Comparison of ENCODE assay signal across 8 cellular contexts in the genomic region with DNA sequence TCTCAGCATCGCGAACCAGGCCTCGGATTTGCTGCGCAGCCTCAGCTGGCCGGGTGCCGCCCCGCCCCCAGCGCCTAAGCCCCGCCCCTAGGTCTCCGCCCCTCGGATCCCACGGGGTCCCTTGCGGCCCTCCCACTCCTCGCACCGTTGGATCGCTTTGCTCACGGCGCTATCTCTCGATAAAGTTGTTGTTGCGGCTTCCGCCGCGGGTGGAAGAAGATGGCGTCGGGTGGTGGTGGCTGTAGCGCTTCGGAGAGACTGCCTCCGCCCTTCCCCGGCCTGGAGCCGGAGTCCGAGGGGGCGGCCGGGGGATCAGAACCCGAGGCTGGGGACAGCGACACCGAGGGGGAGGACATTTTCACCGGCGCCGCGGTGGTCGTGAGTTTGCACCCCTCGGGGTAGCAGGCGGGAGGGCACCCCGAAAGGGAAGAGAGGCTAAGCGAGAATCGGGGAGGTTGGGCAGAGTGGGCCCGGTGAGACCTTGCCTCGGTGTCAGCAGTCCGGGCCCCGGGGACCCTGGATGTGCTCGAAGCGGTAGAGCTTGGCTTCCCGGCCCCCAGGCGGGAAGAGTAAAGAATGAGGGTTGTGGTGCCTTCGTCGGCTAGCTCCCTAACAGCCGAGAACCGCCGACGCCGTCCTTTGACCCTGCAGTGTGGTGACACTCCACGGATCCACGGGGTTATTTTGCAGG. TPM values are rescaled to one million over a fixed set of nuclear protein-coding genes. Genes with fewer than 3 reads are reported as not detected.
DNase-seq lines count a peak whose midpoint lies in the region; ATAC-seq and TF ChIP-seq lines count a peak whose summit lies in the region.

Gene SNX1, plus strand, starts transcription at position 188 of the 691 bp plus-strand sequence. Its CDS starts 32 bp downstream, at position 220.

- H3K27ac ChIP-seq in OCI-LY7 (ENCODE audit: low read depth, low read length, poor library complexity, severe bottlenecking) (peak within 1 kb of the TSS; percentile 75), mesodermal cell (ENCODE audit: low read depth, low read length, severe bottlenecking) (peak within 1 kb of the TSS; percentile 42)

- TSS peak; percentile 53 for BruUV-seq in OCI-LY7 (replicated peaks; lab: Mats Ljungman, UMichigan)

- H3K27ac Mint-ChIP-seq in IgD-negative memory B cell: peak within 1 kb of the TSS; percentile 88 to 99 (median 99)

- H3K4me1 Mint-ChIP-seq in IgD-negative memory B cell: peaks cover 51 to 65% (median 55%) of the 10 kb centered on the region in 3 donors

- H3K4me3 Mint-ChIP-seq in IgD-negative memory B cell: peak within 1 kb of the TSS; percentile 88 to 100 (median 98)

- no peak for TF ChIP-seq CTCF in OCI-LY7 (conservative IDR thresholded peaks at IDR 0.05; ENCODE audit: low read length)

- no peaks in the 10 kb centered on the region for H3K27me3 Mint-ChIP-seq in IgD-negative memory B cell

- H3K36me3 ChIP-seq in OCI-LY7 (ENCODE audit: insufficient read depth, low read length): peaks cover 15% of the 10 kb centered on the region
- H3K36me3 ChIP-seq in mesodermal cell (ENCODE audit: control insufficient read depth, insufficient read depth, low read length): no peaks in the 10 kb centered on the region

- in situ Hi-C loops in endometrial microvascular endothelial cells (cut with HindIII; ENCODE audit: inconsistent ontology term, low pct_unique_long_range_greater_than_20kb, low sequenced_read_pairs): no loop called here

- peaks cover 30% of the 10 kb centered on the region for H4K20me1 ChIP-seq in OCI-LY7 (ENCODE audit: insufficient read depth, low read length)

- no peaks in the 10 kb centered on the region for H3K9me3 Mint-ChIP-seq in IgD-negative memory B cell

- peaks cover 86% of the 10 kb centered on the region for H3K79me2 ChIP-seq in OCI-LY7 (ENCODE audit: insufficient read depth, low read depth, low read length)

- H3K4me1 ChIP-seq in OCI-LY7 (ENCODE audit: insufficient read depth, low read length, poor library complexity, severe bottlenecking): peaks cover 49% of the 10 kb centered on the region
- H3K4me1 ChIP-seq in mesodermal cell (ENCODE audit: control insufficient read depth, insufficient read depth, low read length, poor library complexity, severe bottlenecking): peaks cover 4% of the 10 kb centered on the region

- H3K4me2 ChIP-seq in OCI-LY7 (ENCODE audit: low read length): peak within 1 kb of the TSS; percentile 82

- no peaks in the 10 kb centered on the region for H3K9me3 ChIP-seq in OCI-LY7 (ENCODE audit: low read length)
- no peaks in the 10 kb centered on the region for H3K9me3 ChIP-seq in mesodermal cell (ENCODE audit: control insufficient read depth, low read length)

- no peaks in the 10 kb centered on the region for H3K36me3 Mint-ChIP-seq in IgD-negative memory B cell

- H3K4me3 ChIP-seq in OCI-LY7 (ENCODE audit: low read depth, low read length, poor library complexity, severe bottlenecking) (peak within 1 kb of the TSS; percentile 85), mesodermal cell (ENCODE audit: extremely low read depth, insufficient read depth, low read length, poor library complexity, severe bottlenecking) (peak within 1 kb of the TSS; percentile 73)

- intact Hi-C loops in OCI-LY7 (cut with micrococcal nuclease; ENCODE audit: unreplicated experiment): loop anchor here (10.0 kb wide), 1 partner anchor 621 kb away; no protein-coding TSS in a partner anchor

- ATAC-seq in GM21423 (IDR thresholded peaks at IDR 0.05; ENCODE audit: unreplicated experiment): peak; percentile 49

- 0% methylated on average over 51 to 55 of the region's 63 CpGs for WGBS in mesodermal cell (ENCODE audit: insufficient coverage in 2 of 2), 2 experiments

- peak within 1 kb of the TSS; percentile 66; the same call in 1 of the 2 replicates for H2AFZ ChIP-seq in OCI-LY7 (ENCODE audit: low read length)

- POLR2A ChIA-PET in OCI-LY7 (lab: Charles Lee): interaction anchor here (0.9 to 1.5 kb wide), 3 partner anchors 14 to 57 kb away, joined by 3 to 6 read pairs (median 3); no protein-coding TSS in a partner anchor

- H3K9me2 ChIP-seq in OCI-LY7 (ENCODE audit: insufficient read depth, low read length): no peaks in the 10 kb centered on the region

- DNase-seq in CMK (ENCODE audit: low read depth): peak; percentile 87
- peak; percentile 96 for DNase-seq in OCI-LY7 (ENCODE audit: low spot score)
- peak; percentile 99 for DNase-seq in activated CD8-positive, alpha-beta memory T cell treated with anti-CD3 and anti-CD28 coated beads, Interleukin-2, amount 50 U/mL, for 48 hours
- DNase-seq in stimulated activated CD8-positive, alpha-beta memory T cell treated with anti-CD3 and anti-CD28 coated beads, Interleukin-15, amount 100 ng/mL, for 1 hour (ENCODE audit: low read depth): peak; percentile 98

- CTCF ChIA-PET in OCI-LY7 (lab: Charles Lee; ENCODE audit: unreplicated experiment): interaction anchor here (1.1 kb wide), 1 partner anchor 57 kb away, joined by 4 read pairs; no protein-coding TSS in a partner anchor

RNA-seq across cellular contexts. Expression of gene SNX1, which starts in this region (rescaled TPM):
- 59.6 TPM for polyA plus RNA-seq in IgD-negative memory B cell
- total RNA-seq in OCI-LY7 (2014; rRNA removed; shearing (Covaris generic)): 30.1 and 39.4 TPM in 2 replicates
- 126 and 129 TPM in 2 replicates for total RNA-seq in OCI-LY7 (2022)
- total RNA-seq in endometrial microvascular endothelial cells (ENCODE audit: inconsistent ontology term): 25.9 TPM
- 70.6 TPM for polyA plus RNA-seq in mesodermal cell (2013, experiment 1 of 2)
- polyA plus RNA-seq in mesodermal cell (2013, experiment 2 of 2): 67.6 TPM

Comparison
In these comparisons a context has a peak if more than half of its experiments do, and no peak if none do; other contexts are left out.
1. Peak in every context shown above with its lines: DNase-seq, ATAC-seq, H3K4me3 ChIP-seq and H3K27ac ChIP-seq.